ENCODE assay signal across 17 cellular contexts in the genomic region with DNA sequence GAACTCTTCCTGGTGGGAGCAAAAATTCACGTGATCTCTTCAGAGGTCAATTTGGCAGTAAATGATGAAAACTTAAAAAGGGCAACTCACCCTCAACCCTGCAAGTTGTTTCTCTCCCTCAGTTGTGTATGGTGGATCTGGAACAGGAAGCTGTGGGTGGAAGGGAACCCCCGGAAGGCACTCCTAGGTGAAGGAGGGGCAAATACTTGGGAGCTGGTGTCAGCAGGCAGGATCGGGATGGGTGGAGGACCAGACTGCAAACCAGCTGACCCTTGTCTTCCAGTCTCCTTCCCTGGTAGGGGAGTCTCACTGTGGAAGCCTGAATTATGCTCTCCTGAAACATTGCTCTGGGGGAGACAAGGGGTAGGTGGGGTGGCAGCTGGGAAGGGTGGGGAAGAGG. TPM values are rescaled to one million over a fixed set of nuclear protein-coding genes. Genes with fewer than 3 reads are reported as not detected.
DNase-seq lines count a peak whose midpoint lies in the region; ATAC-seq and TF ChIP-seq lines count a peak whose summit lies in the region.
"Had no signal": no experiment of that assay in that cellular context is flagged by ENCODE, and none has a peak within 500 bp of the region (broad histone marks: within the 10 kb centered on the region; RNA-seq: fewer than 3 reads in every experiment).

No MANE protein-coding gene starts in this region.

- H3K9ac ChIP-seq in Loucy (ENCODE audit: low read depth, low read length, poor library complexity, severe bottlenecking), result peak overlapping the region; percentile 85
- H3K9ac ChIP-seq: BLaER1 had no signal

- peak overlapping the region; percentile 71 for H3K4me2 ChIP-seq in Loucy (ENCODE audit: low read depth, low read length, poor library complexity, severe bottlenecking)
- H3K4me2 ChIP-seq: BLaER1 had no signal

- H4K20me1 ChIP-seq in Loucy (ENCODE audit: insufficient read depth, low read length, poor library complexity, severe bottlenecking), result peaks cover 5% of the 10 kb centered on the region
- H4K20me1 ChIP-seq: BLaER1 had no signal

- no peak overlapping the region for H2AFZ ChIP-seq in Loucy (ENCODE audit: low read length)

- no peaks in the 10 kb centered on the region for H3K27me3 ChIP-seq in Loucy (ENCODE audit: insufficient read depth, low read length, poor library complexity, severe bottlenecking)
- H3K27me3 ChIP-seq: ascending aorta, BLaER1 had no signal

- peaks cover 64% of the 10 kb centered on the region for H3K4me1 ChIP-seq in Loucy (ENCODE audit: insufficient read depth, low read length, poor library complexity, severe bottlenecking)
- H3K4me1 ChIP-seq: ascending aorta had no signal

- DNase-seq in A172 (ENCODE audit: low spot score) (peak; percentile 49), EL (peak; percentile 45), epithelial cell of prostate (ENCODE audit: low read depth, low spot score) (no peak), GM10266 (ENCODE audit: extremely low spot score) (no peak), NCI-H2107 (lab: John Stamatoyannopoulos, UW) (no peak), HT-29 (ENCODE audit: low spot score) (no peak), left lobe of liver (ENCODE audit: low spot score) (no peak)
- DNase-seq: effector CD8-positive, alpha-beta T cell; NCI-H1092; NCI-H446 treated with DMSO at 0.1 percent for 48 hours had no signal

- no peaks in the 10 kb centered on the region for H3K9me2 ChIP-seq in Loucy (replicated peaks; ENCODE audit: low read depth, low read length)

- no peak for ATAC-seq in left lobe of liver
- ATAC-seq: Right ventricle myocardium inferior; stimulated activated memory B cell treated with anti-CD40 and anti-IgM and Interleukin-4, amounts not matched to agents 10 μg/mL and 1 μg/mL and 100 μg/mL, for 72 hours had no signal

- H3K9me3 ChIP-seq in Loucy (ENCODE audit: insufficient read depth, low read depth, low read length), result peaks cover 13% of the 10 kb centered on the region

- no peaks in the 10 kb centered on the region; the same call in 1 of the 2 replicates for H3F3A ChIP-seq in Loucy (ENCODE audit: low read depth)

- H3K27ac ChIP-seq in epithelial cell of prostate, result peak overlapping the region; percentile 76
- H3K27ac ChIP-seq: ascending aorta, BLaER1, VCaP had no signal

- peak overlapping the region; percentile 72 for H3K4me3 ChIP-seq in Loucy (ENCODE audit: low read length, poor library complexity, severe bottlenecking)
- H3K4me3 ChIP-seq: ascending aorta, BLaER1 had no signal

- H3K79me2 ChIP-seq in Loucy (ENCODE audit: insufficient read depth, low read length), result peaks cover 48% of the 10 kb centered on the region

- TF ChIP-seq CTCF in Loucy (conservative IDR thresholded peaks at IDR 0.05; ENCODE audit: low read length) (no peak), GM10266 (IDR thresholded peaks at IDR 0.05; ENCODE audit: control insufficient read depth, insufficient read depth, low read depth, missing control alignments) (no peak)

- H3K36me3 ChIP-seq in Loucy (ENCODE audit: insufficient read depth, low read length), result no peaks in the 10 kb centered on the region
- H3K36me3 ChIP-seq: ascending aorta, BLaER1 had no signal

RNA-seq across cellular contexts. Expression of a gene that starts 33.5 kb away (rescaled TPM):
- not detected in 2 replicates for total RNA-seq in A172 (2014; rRNA removed; shearing (Covaris generic))
- not detected in 2 replicates for total RNA-seq in HT-29 (2014; rRNA removed; shearing (Covaris generic))
- total RNA-seq in left lobe of liver, result not detected
- total RNA-seq: ascending aorta, glomerular endothelial cell, Right ventricle myocardium inferior had no signal

Comparison
In these comparisons a context has a peak if more than half of its experiments do, and no peak if none do; other contexts are left out.
1. DNase-seq: peak in A172 (single experiment) and EL (single experiment); none in epithelial cell of prostate (single experiment), GM10266 (single experiment), NCI-H2107 (single experiment), HT-29 (single experiment) and left lobe of liver (single experiment).